In genomic region chr1:112369389-112370285, GRCh38 we compare ENCODE assay signal across 8 cellular contexts. TPM values are rescaled to one million over a fixed set of nuclear protein-coding genes. Genes with fewer than 3 reads are reported as not detected.
A peak's percentile ranks its signal among the peaks of the same experiment; 100 is the strongest.
DNase-seq lines count a peak whose midpoint lies in the region; ATAC-seq and TF ChIP-seq lines count a peak whose summit lies in the region.

No MANE protein-coding gene starts in this region.

- H3K4me1 ChIP-seq in mammary epithelial cell (ENCODE audit: insufficient read depth, low read length), result no peaks in the 10 kb centered on the region

- intact Hi-C loops in mammary epithelial cell (cut with micrococcal nuclease), result loop anchor here (1.0 to 10.0 kb wide), 5 partner anchors 11 to 885 kb away; no protein-coding TSS in a partner anchor

- H3K9ac ChIP-seq in mammary epithelial cell (ENCODE audit: insufficient read depth, low read length), result no peak overlapping the region

- peak overlapping the region; percentile 30 for H2AFZ ChIP-seq in mammary epithelial cell (ENCODE audit: low read depth, low read length)

- 25% methylated on average over 16 of the region's 16 CpGs for WGBS in mammary epithelial cell (ENCODE audit: low coverage, missing lambda C conversion rate)

- no peaks in the 10 kb centered on the region for H3K9me3 ChIP-seq in mammary epithelial cell (replicated peaks; ENCODE audit: insufficient read depth, low read length)

- peak overlapping the region; percentile 31 for H3K4me2 ChIP-seq in mammary epithelial cell (ENCODE audit: insufficient read depth, low read depth, low read length)

- H4K20me1 ChIP-seq in mammary epithelial cell (ENCODE audit: insufficient read depth, low read length), result no peaks in the 10 kb centered on the region

- H3K36me3 ChIP-seq in mammary epithelial cell (ENCODE audit: insufficient read depth, low read length), result no peaks in the 10 kb centered on the region
- H3K36me3 ChIP-seq in kidney epithelial cell (ENCODE audit: control insufficient read depth, insufficient read depth, low read length), result no peaks in the 10 kb centered on the region

- H3K27ac ChIP-seq in mammary epithelial cell (ENCODE audit: insufficient read depth, low read depth, low read length), result no peak overlapping the region

- BruUV-seq in mammary epithelial cell (replicated peaks; lab: Mats Ljungman, UMichigan), result no TSS peak

- peak; percentile 90 for DNase-seq in AG08395 (ENCODE audit: low spot score)
- peak; percentile 90 for DNase-seq in NCI-H2227 (lab: John Stamatoyannopoulos, UW; ENCODE audit: unreplicated experiment)
- peak; percentile 58 to 75 (median 67) for DNase-seq in activated CD4-positive, CD25-positive, alpha-beta regulatory T cell (lab: John Stamatoyannopoulos, UW)
- DNase-seq in mammary epithelial cell, result peak; percentile 73
- peak; percentile 32 for DNase-seq in kidney epithelial cell (ENCODE audit: low read depth)
- peak; percentile 77 to 84 for DNase-seq in stimulated activated CD4-positive, alpha-beta T cell treated with anti-CD3 and anti-CD28 coated beads, Interleukin-1b, Interleukin-23, amount 100 ng/mL, for 4 hours (ENCODE audit: low read depth in 2 of 2)

- in situ Hi-C loops in mammary epithelial cell (cut with MboI; ENCODE audit: low sequenced_read_pairs in 2 of 2), result loop anchor here in 1 of 2 donors (10.0 to 25.0 kb wide), 2 partner anchors 65 to 107 kb away; no protein-coding TSS in a partner anchor

- no peak overlapping the region for H3K4me3 ChIP-seq in mammary epithelial cell (replicated peaks in 1 of 3; ENCODE audit: insufficient read depth in 1 of 3, low read depth in 2 of 3, low read length in 3 of 3)
- H3K4me3 ChIP-seq in kidney epithelial cell (ENCODE audit: low read depth, low read length), result no peak overlapping the region

- ATAC-seq in GM18867 (IDR thresholded peaks at IDR 0.05; ENCODE audit: unreplicated experiment) (peak; percentile 98), HG03108 (IDR thresholded peaks at IDR 0.05; ENCODE audit: unreplicated experiment) (peak; percentile 95)

- CTCF ChIA-PET in mammary epithelial cell (lab: Charles Lee; ENCODE audit: low non-redundant PET), result interaction anchor here (0.6 to 1.4 kb wide), 9 partner anchors 10 to 450 kb away, joined by 3 to 10 read pairs (median 5); partner anchors contain the start of gene MOV10

- dilution Hi-C loops in mammary epithelial cell (cut with HindIII; ENCODE audit: low sequenced_read_pairs), result loop anchor here (5.0 kb wide), 1 partner anchor 72 kb away; no protein-coding TSS in a partner anchor

- no peaks in the 10 kb centered on the region for H3K79me2 ChIP-seq in mammary epithelial cell (ENCODE audit: insufficient read depth, low read length)

- TF ChIP-seq CTCF in mammary epithelial cell (conservative IDR thresholded peaks at IDR 0.05 in 1 of 2, IDR thresholded peaks at IDR 0.05 in 1 of 2; ENCODE audit: extremely low read depth in 1 of 2, insufficient read depth in 1 of 2, low read depth in 1 of 2, low read length in 2 of 2), result peak; percentile 97 to 99
- TF ChIP-seq CTCF in kidney epithelial cell (IDR thresholded peaks at IDR 0.05; ENCODE audit: insufficient read depth, low read length, poor library complexity, severe bottlenecking), result peak; percentile 100

- H3K27me3 ChIP-seq in mammary epithelial cell (ENCODE audit: insufficient read depth, low read length), result no peaks in the 10 kb centered on the region
- peaks cover 2% of the 10 kb centered on the region for H3K27me3 ChIP-seq in kidney epithelial cell (ENCODE audit: control insufficient read depth, insufficient read depth, low read length)

RNA-seq across cellular contexts. Expression of gene CTTNBP2NL, which starts 26.4 kb away (rescaled TPM):
- total RNA-seq in mammary epithelial cell, result 10 to 100 TPM; 19.3 to 45.5 TPM
- 9.0 TPM for polyA plus RNA-seq in mammary epithelial cell
- polyA minus RNA-seq in mammary epithelial cell, result 10.5 TPM
- 44.0 and 45.9 TPM in 2 replicates for total RNA-seq in kidney epithelial cell

Comparison
In these comparisons a context has a peak if more than half of its experiments do, and no peak if none do; other contexts are left out.
1. DNase-seq: peak in every context shown above with its lines; median percentile 90 in AG08395; 90 in NCI-H2227; 80 in stimulated activated CD4-positive, alpha-beta T cell treated with anti-CD3 and anti-CD28 coated beads, Interleukin-1b, Interleukin-23, amount 100 ng/mL, for 4 hours; 73 in mammary epithelial cell; 67 in activated CD4-positive, CD25-positive, alpha-beta regulatory T cell; 32 in kidney epithelial cell.